ENCODE assay signal across 24 cellular contexts in genomic region chr2:2665834-2666133, GRCh38.
"Had no signal": no experiment of that assay in that cellular context is flagged by ENCODE, and none has a peak within 500 bp of the region (broad histone marks: within the 10 kb centered on the region; RNA-seq: fewer than 3 reads in every experiment).

No MANE protein-coding gene starts in this region.

- H3K36me3 ChIP-seq: brain microvascular endothelial cell, tibial nerve had no signal

- H3K9me3 ChIP-seq: tibial nerve had no signal

- FAIRE-seq: endothelial cell of umbilical vein, kidney, urothelium cell line had no signal

- H3K27me3 ChIP-seq: brain microvascular endothelial cell, tibial nerve had no signal

- H3K4me3 Mint-ChIP-seq: activated T-cell treated with anti-CD3 and anti-CD28 coated beads, Interleukin-2, amount 50 U/mL, for 72 hours; effector memory CD8-positive, alpha-beta T cell; immature natural killer cell; naive thymus-derived CD4-positive, alpha-beta T cell; neural crest cell had no signal

- H3K36me3 Mint-ChIP-seq: activated naive CD4-positive, alpha-beta T cell treated with anti-CD3 and anti-CD28 coated beads, Interleukin-2, amount 50 U/mL, for 72 hours; immature natural killer cell; naive thymus-derived CD4-positive, alpha-beta T cell had no signal

- H3K4me1 Mint-ChIP-seq: immature natural killer cell; naive thymus-derived CD4-positive, alpha-beta T cell had no signal

- H3K27ac Mint-ChIP-seq: activated naive CD4-positive, alpha-beta T cell treated with anti-CD3 and anti-CD28 coated beads, Interleukin-2, amount 50 U/mL, for 72 hours; activated T-cell treated with anti-CD3 and anti-CD28 coated beads, Interleukin-2, amount 50 U/mL, for 72 hours; effector memory CD8-positive, alpha-beta T cell; immature natural killer cell; naive thymus-derived CD4-positive, alpha-beta T cell had no signal

- H3K27me3 Mint-ChIP-seq: naive thymus-derived CD4-positive, alpha-beta T cell had no signal

- DNase-seq: activated CD4-positive, alpha-beta T cell treated with anti-CD3 and anti-CD28 coated beads, Interleukin-2, amount 50 U/mL, for 1 hour; activated naive CD4-positive, alpha-beta T cell; activated T-cell treated with anti-CD3 and anti-CD28 coated beads for 4 hours; activated T-cell treated with anti-CD3 and anti-CD28 coated beads, Interleukin-2, amount 50 U/mL, for 72 hours; cortex of kidney; effector memory CD8-positive, alpha-beta T cell; foreskin fibroblast; immature natural killer cell; kidney; left colon; mammary epithelial cell; midbrain; naive thymus-derived CD4-positive, alpha-beta T cell; right cardiac atrium; stimulated activated CD4-positive, alpha-beta T cell treated with anti-CD3 and anti-CD28 coated beads, Interleukin-2, amount 100 ng/mL, for 48 hours; stimulated activated naive CD4-positive, alpha-beta T cell treated with Interleukin-2 at 50 U/mL for 16 hours; T-helper 2 cell had no signal

- H3K9me3 Mint-ChIP-seq: activated T-cell treated with anti-CD3 and anti-CD28 coated beads, Interleukin-2, amount 50 U/mL, for 72 hours; immature natural killer cell had no signal

- H3K4me3 ChIP-seq: tibial nerve had no signal

- ATAC-seq: effector memory CD8-positive, alpha-beta T cell; esophagus mucosa; left colon; naive thymus-derived CD4-positive, alpha-beta T cell had no signal

- H3K27ac ChIP-seq: brain microvascular endothelial cell, tibial nerve had no signal
